In the genomic region with DNA sequence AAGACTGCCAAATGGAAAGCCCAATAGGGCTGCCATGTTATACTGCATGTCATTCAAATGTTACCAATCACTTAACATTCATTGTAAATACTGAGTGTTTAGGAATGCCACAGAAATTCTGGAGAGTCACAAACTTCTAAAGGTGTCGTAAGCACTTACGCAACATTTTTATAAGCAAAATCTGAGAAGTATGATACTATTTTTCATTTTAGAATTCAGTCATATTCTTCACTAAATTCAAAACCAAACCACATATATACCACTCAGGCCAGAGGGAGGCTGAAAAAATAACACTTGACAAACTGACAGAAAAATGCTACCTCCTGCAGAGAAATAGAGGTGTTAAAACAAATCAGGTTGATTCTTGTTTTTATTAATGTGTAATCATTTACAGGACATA, we compare ENCODE assay signal across 18 cellular contexts.
"Had no signal": no experiment of that assay in that cellular context is flagged by ENCODE, and none has a peak within 500 bp of the region (broad histone marks: within the 10 kb centered on the region; RNA-seq: fewer than 3 reads in every experiment).

No MANE protein-coding gene starts in this region.

- H3K4me3 ChIP-seq: coronary artery, hepatocyte, left lung, prostate gland, tibial nerve, uterus had no signal

- H3K27ac ChIP-seq: coronary artery, hepatocyte, left lung, prostate gland, tibial nerve, uterus, WERI-Rb-1 had no signal

- DNase-seq: activated CD4-positive, alpha-beta T cell treated with anti-CD3 and anti-CD28 coated beads for 1 hour; activated CD4-positive, alpha-beta T cell treated with anti-CD3 and anti-CD28 coated beads, Interleukin-2, amount 50 U/mL, for 4 hours; activated gamma-delta T cell; amniotic stem cell; central memory CD4-positive, alpha-beta T cell; left lung; midbrain; right cardiac atrium; small intestine; stimulated activated CD4-positive, alpha-beta T cell treated with anti-CD3 and anti-CD28 coated beads, Interleukin-15, amount 100 ng/mL, for 24 hours; stimulated activated CD4-positive, alpha-beta T cell treated with anti-CD3 and anti-CD28 coated beads, Interleukin-2, amount 100 ng/mL, for 48 hours; uterus; WERI-Rb-1 had no signal

- H3K9me3 ChIP-seq: left lung, prostate gland, tibial nerve, uterus had no signal

- H3K4me2 ChIP-seq: hepatocyte had no signal

- H3K36me3 ChIP-seq: left lung, prostate gland, tibial nerve, uterus, WERI-Rb-1 had no signal

- H3K4me1 ChIP-seq: prostate gland, uterus had no signal

- ATAC-seq: esophagus mucosa, left lung, right cardiac atrium had no signal

- H3K27me3 ChIP-seq: hepatocyte, left lung, tibial nerve, uterus had no signal

- H2AFZ ChIP-seq: hepatocyte had no signal
